Comparison of ENCODE assay signal across 2 cellular contexts in the genomic region with DNA sequence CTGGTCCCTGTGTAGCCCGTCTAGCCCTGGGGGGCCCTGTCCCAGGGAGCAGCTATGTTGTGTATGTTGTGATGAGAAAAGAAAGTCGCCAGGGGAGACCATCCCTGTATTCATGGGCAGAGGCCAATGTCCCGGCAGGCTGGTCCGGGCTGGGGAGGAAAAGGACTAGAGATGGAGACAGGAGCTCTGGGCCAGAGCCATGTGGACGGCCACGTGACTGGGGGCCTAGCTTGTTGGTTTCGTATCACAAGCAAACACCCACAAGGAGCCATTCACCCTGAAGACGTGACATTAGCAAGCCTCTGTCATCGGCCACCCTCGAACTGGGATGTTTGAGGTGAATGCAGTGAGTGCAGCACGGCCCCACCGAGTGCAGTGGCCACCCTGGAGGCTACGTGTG.
TF ChIP-seq lines count a peak whose summit lies in the region.

No MANE protein-coding gene starts in this region.

TF ChIP-seq in Ishikawa, 13 proteins besides CTCF, POLR2A, EP300 and RAD21:
- TF ChIP-seq, protein P1, sequence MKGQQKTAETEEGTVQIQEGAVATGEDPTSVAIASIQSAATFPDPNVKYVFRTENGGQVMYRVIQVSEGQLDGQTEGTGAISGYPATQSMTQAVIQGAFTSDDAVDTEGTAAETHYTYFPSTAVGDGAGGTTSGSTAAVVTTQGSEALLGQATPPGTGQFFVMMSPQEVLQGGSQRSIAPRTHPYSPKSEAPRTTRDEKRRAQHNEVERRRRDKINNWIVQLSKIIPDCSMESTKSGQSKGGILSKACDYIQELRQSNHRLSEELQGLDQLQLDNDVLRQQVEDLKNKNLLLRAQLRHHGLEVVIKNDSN (IDR thresholded peaks at IDR 0.05): peak; percentile 48; the same call in 1 of the 2 replicates
- TF ChIP-seq TAF1 (IDR thresholded peaks at IDR 0.05; ENCODE audit: low read depth): no peak
TF ChIP-seq in Ishikawa: peak in this region for 1.

TF ChIP-seq in H1, 55 proteins besides CTCF, POLR2A, EP300 and RAD21:
- TF ChIP-seq YY1 (IDR thresholded peaks at IDR 0.05; ENCODE audit: low read depth, low read length) (no peak), CBX5 (IDR thresholded peaks at IDR 0.05; ENCODE audit: low read depth, low read length) (no peak), RBBP5 (IDR thresholded peaks at IDR 0.05; ENCODE audit: borderline replicate concordance, low read depth, low read length) (no peak), KDM5A (IDR thresholded peaks at IDR 0.05; ENCODE audit: low read length) (no peak)
- TF ChIP-seq, protein P2, sequence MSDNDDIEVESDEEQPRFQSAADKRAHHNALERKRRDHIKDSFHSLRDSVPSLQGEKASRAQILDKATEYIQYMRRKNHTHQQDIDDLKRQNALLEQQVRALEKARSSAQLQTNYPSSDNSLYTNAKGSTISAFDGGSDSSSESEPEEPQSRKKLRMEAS (IDR thresholded peaks at IDR 0.05): no peak
